In genomic region chr2:222434204-222434603, GRCh38 we compare ENCODE assay signal across 13 cellular contexts. TPM values are rescaled to one million over a fixed set of nuclear protein-coding genes. Genes with fewer than 3 reads are reported as not detected.
DNase-seq lines count a peak whose midpoint lies in the region; ATAC-seq and TF ChIP-seq lines count a peak whose summit lies in the region.
"Had no signal": no experiment of that assay in that cellular context is flagged by ENCODE, and none has a peak within 500 bp of the region (broad histone marks: within the 10 kb centered on the region; RNA-seq: fewer than 3 reads in every experiment).

No MANE protein-coding gene starts in this region.

- H3K27me3 ChIP-seq in transverse colon = no peaks in the 10 kb centered on the region
- no peaks in the 10 kb centered on the region for H3K27me3 ChIP-seq in testis
- H3K27me3 ChIP-seq: vagina had no signal

- TF ChIP-seq CTCF in transverse colon (IDR thresholded peaks at IDR 0.05) (no peak), testis (IDR thresholded peaks at IDR 0.05) (no peak)

- H3K4me1 ChIP-seq in transverse colon (peaks cover 4 to 38% (median 18%) of the 10 kb centered on the region in 4 donors), testis (no peaks in the 10 kb centered on the region)
- H3K4me1 ChIP-seq: vagina had no signal

- DNase-seq in transverse colon (no peak), testis (no peak), OCI-M2 (lab: John Stamatoyannopoulos, UW; ENCODE audit: unreplicated experiment) (no peak)
- DNase-seq in central memory CD4-positive, alpha-beta T cell = no peak
- DNase-seq: activated CD4-positive, CD25-positive, alpha-beta regulatory T cell; activated naive CD4-positive, alpha-beta T cell treated with anti-CD3 and anti-CD28 coated beads, Interleukin-2, amount 10 ng/mL, durations not matched to agents 7 days and 5 days; mammary epithelial cell; NCI-H2171 treated with DMSO at 0.1 percent for 48 hours had no signal

- H3K9me3 ChIP-seq in transverse colon (no peaks in the 10 kb centered on the region), testis (no peaks in the 10 kb centered on the region)
- H3K9me3 ChIP-seq: vagina had no signal

- in situ Hi-C loops in transverse colon (cut with MboI; ENCODE audit: low pct_ligation_motif_present in 1 of 4, low pct_unique_long_range_greater_than_20kb in 1 of 4, low sequenced_read_pairs in 3 of 4) = no loop called here

- TF ChIP-seq EP300 in transverse colon (IDR thresholded peaks at IDR 0.05; ENCODE audit: low read depth) = no peak

- no peak for TF ChIP-seq POLR2A in transverse colon (IDR thresholded peaks at IDR 0.05)
- TF ChIP-seq POLR2A in testis (IDR thresholded peaks at IDR 0.05) = no peak

- H3K36me3 ChIP-seq in transverse colon = no peaks in the 10 kb centered on the region
- no peaks in the 10 kb centered on the region for H3K36me3 ChIP-seq in testis (ENCODE audit: low read depth, missing control alignments)
- H3K36me3 ChIP-seq: vagina had no signal

- intact Hi-C loops in transverse colon (cut with DNase I; ENCODE audit: low total_unique reads) (no loop called here), testis (cut with DNase I; ENCODE audit: low total_unique reads) (no loop called here)

- ATAC-seq in GM19372 (IDR thresholded peaks at IDR 0.05; ENCODE audit: low read depth, unreplicated experiment) (peak; percentile 37), HG02763 (IDR thresholded peaks at IDR 0.05; ENCODE audit: unreplicated experiment) (peak; percentile 34), HG03457 (IDR thresholded peaks at IDR 0.05; ENCODE audit: unreplicated experiment) (peak; percentile 35)
- ATAC-seq: HepG2 had no signal

- 76 to 79% methylated on average over 2 to 4 of the region's 4 CpGs for whole genome bisulfite sequencing in transverse colon (ENCODE audit: low coverage in 1 of 2), 2 donors
- 89 to 94% methylated on average over 4 of the region's 4 CpGs for WGBS in testis, 2 donors

- H3K27ac ChIP-seq in transverse colon = peak overlapping the region in 3 of 4 donors; percentile 27 to 40 (median 29)
- no peak overlapping the region for H3K27ac ChIP-seq in testis
- H3K27ac ChIP-seq: vagina had no signal

- H3K4me3 ChIP-seq in transverse colon = no peak overlapping the region
- H3K4me3 ChIP-seq in testis = no peak overlapping the region
- H3K4me3 ChIP-seq: vagina had no signal

RNA-seq across cellular contexts. Expression of gene SGPP2, which starts 9.9 kb away (rescaled TPM):
- 10 to 100 TPM; 26.5 to 56.5 (median 48.7) TPM for total RNA-seq in transverse colon
- 1 to 10 TPM; 3.0 to 3.1 TPM for total RNA-seq in testis
- 5.9 TPM for polyA plus RNA-seq in testis (ENCODE audit: insufficient read depth, low read depth, low replicate concordance)
- total RNA-seq: HepG2 had no signal
- polyA plus RNA-seq: HepG2 had no signal

Comparison
In these comparisons a context has a peak if more than half of its experiments do, and no peak if none do; other contexts are left out.
1. H3K27ac ChIP-seq: peak in transverse colon (3 of 4); none in testis (0 of 2).
2. RNA of gene SGPP2, which starts 9.9 kb away (total RNA-seq): 26.5 to 56.5 TPM in transverse colon; 3.0 to 3.1 TPM in testis; every median in the first group is over 4 times any median in the second.
3. Peak in every context shown above with its lines, with median percentiles within 50 percentile points of each other: ATAC-seq.